1 cellular context compared by ENCODE assay signal in the genomic region with DNA sequence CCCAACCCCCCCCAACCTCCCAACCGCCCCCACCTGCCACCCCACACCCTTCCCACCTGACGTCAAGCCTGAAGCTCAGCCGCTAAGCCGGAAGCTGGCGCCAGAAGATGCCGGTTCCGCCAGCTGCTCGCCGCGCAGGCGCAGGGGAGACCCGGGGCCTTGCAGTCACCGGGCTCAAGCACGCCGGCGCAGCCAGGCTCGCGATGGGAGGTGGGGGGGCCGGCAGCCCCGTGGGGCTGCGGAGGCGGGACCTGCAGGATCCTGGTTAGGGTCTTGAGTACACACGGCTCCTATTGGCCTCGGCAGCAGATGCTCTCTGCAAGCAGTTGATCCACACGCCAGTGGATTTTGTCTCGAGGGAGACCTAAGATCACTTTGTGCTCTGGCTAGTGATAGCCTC.
TF ChIP-seq lines count a peak whose summit lies in the region.

Gene LIG4 (minus strand): TSS at position 109 of the 400 bp plus-strand sequence. CDS start 4,268 bp downstream, outside the sequence.

TF ChIP-seq in HepG2, 621 proteins besides CTCF, POLR2A, EP300 and RAD21 (continued from another document and continues in another):
- no peak for TF ChIP-seq DZIP1 (CRISPR knock-in tag; IDR thresholded peaks at IDR 0.05)
- TF ChIP-seq ZNF124 (CRISPR knock-in tag; IDR thresholded peaks at IDR 0.05), result no peak
- no peak for TF ChIP-seq TP53 (CRISPR knock-in tag; conservative IDR thresholded peaks at IDR 0.05)
- TF ChIP-seq ZNF234 (CRISPR knock-in tag; conservative IDR thresholded peaks at IDR 0.05), result no peak
- TF ChIP-seq NCOA5 (CRISPR knock-in tag; IDR thresholded peaks at IDR 0.05), result no peak
- TF ChIP-seq EZH2 (conservative IDR thresholded peaks at IDR 0.05; ENCODE audit: low read depth, low read length), result no peak
- no peak for TF ChIP-seq ZNF407 (CRISPR knock-in tag; IDR thresholded peaks at IDR 0.05; ENCODE audit: not compliant biosample characterization)
- TF ChIP-seq CCAR2 (optimal IDR thresholded peaks at IDR 0.05; ENCODE audit: low read depth, low read length), result no peak
- no peak for TF ChIP-seq ZNF367 (CRISPR knock-in tag; IDR thresholded peaks at IDR 0.05; ENCODE audit: borderline replicate concordance)
- TF ChIP-seq ZNF3 (CRISPR knock-in tag; IDR thresholded peaks at IDR 0.05), result no peak
- TF ChIP-seq PAX8 (CRISPR knock-in tag; IDR thresholded peaks at IDR 0.05; ENCODE audit: borderline replicate concordance), result no peak
- TF ChIP-seq ZNF317 (CRISPR knock-in tag; IDR thresholded peaks at IDR 0.05), result no peak
- TF ChIP-seq ZBTB8A (CRISPR knock-in tag; IDR thresholded peaks at IDR 0.05; ENCODE audit: borderline replicate concordance, low read depth), result no peak
- TF ChIP-seq ZNF570 (CRISPR knock-in tag; IDR thresholded peaks at IDR 0.05; ENCODE audit: borderline replicate concordance), result no peak
- no peak for TF ChIP-seq MAFF (IDR thresholded peaks at IDR 0.05; ENCODE audit: low read depth, low read length)
- no peak for TF ChIP-seq ZBTB40 (IDR thresholded peaks at IDR 0.05)
- no peak for TF ChIP-seq ZBTB40 (CRISPR knock-in tag; IDR thresholded peaks at IDR 0.05)
- no peak for TF ChIP-seq ZSCAN30 (CRISPR knock-in tag; IDR thresholded peaks at IDR 0.05)
- no peak for TF ChIP-seq ZBTB7A (CRISPR knock-in tag; IDR thresholded peaks at IDR 0.05)
- TF ChIP-seq ZSCAN12 (CRISPR knock-in tag; IDR thresholded peaks at IDR 0.05), result no peak
- TF ChIP-seq ZNF460 (CRISPR knock-in tag; IDR thresholded peaks at IDR 0.05; ENCODE audit: borderline replicate concordance), result no peak
- no peak for TF ChIP-seq ZNF264 (CRISPR knock-in tag; IDR thresholded peaks at IDR 0.05)
- TF ChIP-seq ZNF557 (CRISPR knock-in tag; IDR thresholded peaks at IDR 0.05), result no peak
- no peak for TF ChIP-seq ZNF101 (CRISPR knock-in tag; IDR thresholded peaks at IDR 0.05; ENCODE audit: borderline replicate concordance, low read depth)
- TF ChIP-seq CREM (IDR thresholded peaks at IDR 0.05), result no peak
- TF ChIP-seq CREM (CRISPR knock-in tag; IDR thresholded peaks at IDR 0.05), result no peak
- peak; percentile 52 for TF ChIP-seq CHD2 (IDR thresholded peaks at IDR 0.05; ENCODE audit: low read depth, low read length)
- no peak for TF ChIP-seq PHF5A (CRISPR knock-in tag; IDR thresholded peaks at IDR 0.05; ENCODE audit: low read depth, unreplicated experiment)
- TF ChIP-seq ZNF660 (CRISPR knock-in tag; IDR thresholded peaks at IDR 0.05; ENCODE audit: borderline replicate concordance, low read depth), result no peak
- TF ChIP-seq JUND (CRISPR knock-in tag; IDR thresholded peaks at IDR 0.05), result no peak
- TF ChIP-seq ZC3H13 (CRISPR knock-in tag; IDR thresholded peaks at IDR 0.05), result no peak
- no peak for TF ChIP-seq NFE2 (CRISPR knock-in tag; IDR thresholded peaks at IDR 0.05)
- TF ChIP-seq IRF2 (CRISPR knock-in tag; IDR thresholded peaks at IDR 0.05), result no peak
- TF ChIP-seq ESRRA (CRISPR knock-in tag; IDR thresholded peaks at IDR 0.05; ENCODE audit: low read depth), result no peak
- TF ChIP-seq TAF15 (IDR thresholded peaks at IDR 0.05; ENCODE audit: low read depth, low read length, poor library complexity, severe bottlenecking), result no peak
- no peak for TF ChIP-seq TCF12 (IDR thresholded peaks at IDR 0.05)
- no peak for TF ChIP-seq TCF12 (CRISPR knock-in tag; IDR thresholded peaks at IDR 0.05)
- TF ChIP-seq ZNF678 (CRISPR knock-in tag; IDR thresholded peaks at IDR 0.05), result no peak
- TF ChIP-seq NCOA1 (CRISPR knock-in tag; IDR thresholded peaks at IDR 0.05), result no peak
- TF ChIP-seq, protein P1, sequence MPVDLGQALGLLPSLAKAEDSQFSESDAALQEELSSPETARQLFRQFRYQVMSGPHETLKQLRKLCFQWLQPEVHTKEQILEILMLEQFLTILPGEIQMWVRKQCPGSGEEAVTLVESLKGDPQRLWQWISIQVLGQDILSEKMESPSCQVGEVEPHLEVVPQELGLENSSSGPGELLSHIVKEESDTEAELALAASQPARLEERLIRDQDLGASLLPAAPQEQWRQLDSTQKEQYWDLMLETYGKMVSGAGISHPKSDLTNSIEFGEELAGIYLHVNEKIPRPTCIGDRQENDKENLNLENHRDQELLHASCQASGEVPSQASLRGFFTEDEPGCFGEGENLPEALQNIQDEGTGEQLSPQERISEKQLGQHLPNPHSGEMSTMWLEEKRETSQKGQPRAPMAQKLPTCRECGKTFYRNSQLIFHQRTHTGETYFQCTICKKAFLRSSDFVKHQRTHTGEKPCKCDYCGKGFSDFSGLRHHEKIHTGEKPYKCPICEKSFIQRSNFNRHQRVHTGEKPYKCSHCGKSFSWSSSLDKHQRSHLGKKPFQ (CRISPR knock-in tag; IDR thresholded peaks at IDR 0.05; ENCODE audit: insufficient replicate concordance), result no peak
